In the genomic region with DNA sequence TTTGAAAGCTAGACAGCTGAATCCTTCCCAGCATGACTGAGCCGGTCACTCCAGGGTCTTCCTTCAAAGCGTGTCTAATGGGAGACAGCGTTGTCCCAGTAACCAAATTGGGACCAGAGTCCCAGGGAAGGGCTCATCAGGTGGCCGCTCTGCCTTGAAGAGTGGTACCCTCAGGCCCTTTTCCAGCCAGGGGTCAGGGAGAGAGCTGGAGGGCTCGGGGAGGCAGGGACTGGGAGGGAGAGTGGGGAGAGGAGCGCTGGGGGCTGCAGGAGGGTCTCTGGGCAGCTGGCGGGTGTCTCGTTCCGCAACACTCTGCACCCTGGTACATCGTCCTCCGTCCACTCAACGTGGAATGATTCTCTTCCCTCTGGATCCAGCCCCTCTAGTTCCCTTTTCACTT, we compare ENCODE assay signal across 1 cellular context.
TF ChIP-seq lines count a peak whose summit lies in the region.

No MANE protein-coding gene starts in this region.

TF ChIP-seq in GM23338, 12 proteins besides CTCF, POLR2A, EP300 and RAD21 (continued from another document):
- TF ChIP-seq ZNF331 (CRISPR knock-in tag; IDR thresholded peaks at IDR 0.05; ENCODE audit: low read depth) (no peak), ZNF114 (CRISPR knock-in tag; IDR thresholded peaks at IDR 0.05) (no peak)
